19 cellular contexts compared by ENCODE assay signal in the genomic region with DNA sequence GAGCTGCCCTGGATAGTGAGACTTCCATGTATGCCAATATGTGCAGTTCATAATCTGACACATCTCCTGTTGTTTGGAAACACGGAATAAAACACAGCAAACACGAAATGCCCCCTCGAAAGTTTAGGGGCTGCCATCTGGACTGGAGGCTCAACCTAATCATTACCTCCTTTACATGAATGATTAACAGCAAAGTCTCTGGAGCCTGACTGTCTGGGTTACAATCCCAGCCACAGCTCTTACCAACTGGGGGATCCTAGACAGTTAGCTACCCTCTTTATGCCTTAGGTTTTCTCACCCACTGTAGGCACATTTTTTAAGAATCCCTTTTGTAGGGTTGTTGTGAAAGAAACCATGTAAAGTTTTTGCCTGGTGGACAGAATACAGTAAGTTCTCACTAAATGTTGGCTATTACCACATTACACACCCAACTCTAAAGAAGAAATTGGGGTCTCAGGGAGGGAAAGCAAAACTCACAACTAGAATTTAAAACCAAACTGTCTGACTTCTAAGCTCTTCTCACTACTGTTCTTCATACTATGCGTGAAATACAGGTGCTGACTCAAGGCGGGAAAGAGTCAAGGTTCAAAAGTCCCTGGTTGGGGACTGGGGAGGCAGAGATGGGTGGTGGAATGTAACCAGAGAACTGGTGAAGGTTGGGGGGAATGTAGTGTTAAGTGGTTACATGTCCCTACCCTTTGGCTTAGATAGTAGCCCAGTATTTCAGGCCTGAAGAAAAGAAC.
"Had no signal": no experiment of that assay in that cellular context is flagged by ENCODE, and none has a peak within 500 bp of the region (broad histone marks: within the 10 kb centered on the region; RNA-seq: fewer than 3 reads in every experiment).

No MANE protein-coding gene starts in this region.

- H3K4me3 ChIP-seq: breast epithelium, coronary artery, left ventricle myocardium inferior, tibial artery had no signal

- H3K36me3 Mint-ChIP-seq: activated naive CD4-positive, alpha-beta T cell treated with anti-CD3 and anti-CD28 coated beads, Interleukin-2, amount 10 ng/mL, durations not matched to agents 7 days and 5 days had no signal

- H3K9me3 Mint-ChIP-seq: activated CD4-positive, alpha-beta T cell treated with anti-CD3 and anti-CD28 coated beads, Interleukin-2, amount 10 ng/mL, durations not matched to agents 7 days and 5 days; activated naive CD4-positive, alpha-beta T cell treated with anti-CD3 and anti-CD28 coated beads, Interleukin-2, amount 10 ng/mL, durations not matched to agents 7 days and 5 days had no signal

- H3K36me3 ChIP-seq: breast epithelium, left ventricle myocardium inferior, tibial artery had no signal

- DNase-seq: activated CD4-positive, alpha-beta T cell treated with anti-CD3 and anti-CD28 coated beads, Interleukin-2, amount 10 ng/mL, durations not matched to agents 7 days and 5 days; activated CD8-positive, alpha-beta memory T cell treated with anti-CD3 and anti-CD28 coated beads, Interleukin-2, amount 50 U/mL, for 48 hours; activated effector memory CD4-positive, alpha-beta T cell treated with Interleukin-2 at 50 U/mL for 16 hours; activated naive CD4-positive, alpha-beta T cell treated with anti-CD3 and anti-CD28 coated beads, Interleukin-2, amount 10 ng/mL, durations not matched to agents 7 days and 5 days; activated T-cell treated with anti-CD3 and anti-CD28 coated beads, Interleukin-2, amount 50 U/mL, for 48 hours; aorta; erythroblast; hypothalamus; left ventricle myocardium inferior; mammary epithelial cell; midbrain; nephron progenitor cell; occipital lobe; posterior cingulate gyrus; stimulated activated naive CD4-positive, alpha-beta T cell treated with Interleukin-2 at 50 U/mL for 16 hours; substantia nigra; tibial artery had no signal

- H3K27ac ChIP-seq: breast epithelium, coronary artery, left ventricle myocardium inferior, tibial artery had no signal

- H3K4me3 Mint-ChIP-seq: activated CD4-positive, alpha-beta T cell treated with anti-CD3 and anti-CD28 coated beads, Interleukin-2, amount 10 ng/mL, durations not matched to agents 7 days and 5 days; activated naive CD4-positive, alpha-beta T cell treated with anti-CD3 and anti-CD28 coated beads, Interleukin-2, amount 10 ng/mL, durations not matched to agents 7 days and 5 days; nephron progenitor cell had no signal

- H3K27ac Mint-ChIP-seq: activated CD4-positive, alpha-beta T cell treated with anti-CD3 and anti-CD28 coated beads, Interleukin-2, amount 10 ng/mL, durations not matched to agents 7 days and 5 days; activated naive CD4-positive, alpha-beta T cell treated with anti-CD3 and anti-CD28 coated beads, Interleukin-2, amount 10 ng/mL, durations not matched to agents 7 days and 5 days; nephron progenitor cell had no signal

- H3K27me3 ChIP-seq: breast epithelium, tibial artery had no signal

- H3K4me1 Mint-ChIP-seq: activated CD4-positive, alpha-beta T cell treated with anti-CD3 and anti-CD28 coated beads, Interleukin-2, amount 10 ng/mL, durations not matched to agents 7 days and 5 days; activated naive CD4-positive, alpha-beta T cell treated with anti-CD3 and anti-CD28 coated beads, Interleukin-2, amount 10 ng/mL, durations not matched to agents 7 days and 5 days; nephron progenitor cell had no signal
